In the genomic region with DNA sequence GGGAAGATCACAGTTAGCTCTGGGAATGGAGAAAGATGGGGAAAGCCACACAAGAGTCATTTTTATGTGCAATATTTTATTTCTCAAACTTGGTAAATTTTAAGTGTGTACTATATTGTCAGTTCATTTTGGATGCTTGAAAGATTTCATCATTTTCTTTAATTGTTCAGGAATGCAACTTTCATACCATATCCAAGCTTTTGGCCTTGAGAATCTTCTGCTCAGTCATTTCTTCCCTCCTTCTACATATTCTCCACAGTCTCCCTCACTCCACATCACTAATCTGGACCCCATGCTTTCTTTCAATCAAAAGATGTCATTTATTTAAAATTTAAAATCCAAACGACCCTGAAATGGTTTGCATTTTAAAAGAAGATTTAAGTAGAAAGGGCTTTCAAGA, we compare ENCODE assay signal across 29 cellular contexts.
"Had no signal": no experiment of that assay in that cellular context is flagged by ENCODE, and none has a peak within 500 bp of the region (broad histone marks: within the 10 kb centered on the region; RNA-seq: fewer than 3 reads in every experiment).

No MANE protein-coding gene starts in this region.

- ATAC-seq: activated CD4-positive, alpha-beta T cell treated with anti-CD3 and anti-CD28 coated beads for 36 hours; activated CD8-positive, alpha-beta memory T cell treated with anti-CD3 and anti-CD28 coated beads, Interleukin-2, amount 10 ng/mL, durations not matched to agents 7 days and 5 days; activated CD8-positive, alpha-beta T cell treated with anti-CD3 and anti-CD28 coated beads, Interleukin-2, amount 10 ng/mL, durations not matched to agents 7 days and 5 days; mucosa of descending colon; stimulated activated naive B cell treated with anti-CD40 and anti-IgM and Interleukin-4, amounts not matched to agents 10 μg/mL and 1 μg/mL and 100 μg/mL, for 72 hours; WTC11 had no signal

- H3K4me3 Mint-ChIP-seq: activated CD4-positive, alpha-beta T cell treated with anti-CD3 and anti-CD28 coated beads for 36 hours; activated CD8-positive, alpha-beta memory T cell treated with anti-CD3 and anti-CD28 coated beads, Interleukin-2, amount 10 ng/mL, durations not matched to agents 7 days and 5 days; activated CD8-positive, alpha-beta T cell treated with anti-CD3 and anti-CD28 coated beads, Interleukin-2, amount 10 ng/mL, durations not matched to agents 7 days and 5 days; activated naive CD4-positive, alpha-beta T cell treated with anti-CD3 and anti-CD28 coated beads, Interleukin-2, amount 50 U/mL, for 24 hours; dendritic cell treated with granulocyte-macrophage colony-stimulating factor and Interleukin-4, amounts not matched to agents 40 ng/mL and 50 ng/mL, for 4 days; endodermal cell; nephron; stimulated activated naive B cell treated with anti-CD40 and anti-IgM and Interleukin-4, amounts not matched to agents 10 μg/mL and 1 μg/mL and 100 μg/mL, for 72 hours; WTC11 had no signal

- DNase-seq: activated CD4-positive, alpha-beta T cell treated with anti-CD3 and anti-CD28 coated beads for 36 hours; activated CD8-positive, alpha-beta memory T cell treated with anti-CD3 and anti-CD28 coated beads, Interleukin-2, amount 10 ng/mL, durations not matched to agents 7 days and 5 days; activated CD8-positive, alpha-beta T cell treated with anti-CD3 and anti-CD28 coated beads, Interleukin-2, amount 10 ng/mL, durations not matched to agents 7 days and 5 days; activated T-cell treated with anti-CD3 and anti-CD28 coated beads, Interleukin-2, amount 50 U/mL, for 48 hours; anterior cingulate cortex; brain microvascular endothelial cell; endodermal cell; glutamatergic neuron; islet precursor cell; left ventricle myocardium inferior; mucosa of descending colon; retina; sigmoid colon; stimulated activated CD4-positive, alpha-beta T cell treated with anti-CD3 and anti-CD28 coated beads, Interleukin-1b, Interleukin-23, amount 100 ng/mL, for 48 hours; stimulated activated naive B cell treated with anti-CD40 and anti-IgM and Interleukin-4, amounts not matched to agents 10 μg/mL and 1 μg/mL and 100 μg/mL, for 72 hours; stomach; T-helper 2 cell; transverse colon had no signal

- H3K4me1 ChIP-seq: left ventricle myocardium inferior, sigmoid colon, stomach, transverse colon had no signal

- H3K27me3 Mint-ChIP-seq: activated CD4-positive, alpha-beta T cell treated with anti-CD3 and anti-CD28 coated beads for 36 hours; activated CD8-positive, alpha-beta memory T cell treated with anti-CD3 and anti-CD28 coated beads, Interleukin-2, amount 10 ng/mL, durations not matched to agents 7 days and 5 days; activated naive CD4-positive, alpha-beta T cell treated with anti-CD3 and anti-CD28 coated beads, Interleukin-2, amount 50 U/mL, for 24 hours; dendritic cell treated with granulocyte-macrophage colony-stimulating factor and Interleukin-4, amounts not matched to agents 40 ng/mL and 50 ng/mL, for 4 days had no signal

- H3K27ac ChIP-seq: brain microvascular endothelial cell, left ventricle myocardium inferior, sigmoid colon, stomach, transverse colon had no signal

- H3K9me3 Mint-ChIP-seq: activated naive CD4-positive, alpha-beta T cell treated with anti-CD3 and anti-CD28 coated beads, Interleukin-2, amount 50 U/mL, for 24 hours; activated T-helper 2 cell treated with anti-CD3 and anti-CD28 coated beads, Interferon-gamma antibody, Interleukin-2, Interleukin-4, amounts not matched to agents 10 μg/mL and 5 μg/mL and 100 μg/mL, durations not matched to agents 14 hours and 24 hours and 36 hours; dendritic cell treated with granulocyte-macrophage colony-stimulating factor and Interleukin-4, amounts not matched to agents 40 ng/mL and 50 ng/mL, for 4 days; endodermal cell; nephron; WTC11 had no signal

- H3K27me3 ChIP-seq: brain microvascular endothelial cell, esophagus muscularis mucosa, sigmoid colon, stomach, transverse colon had no signal

- H3K27ac Mint-ChIP-seq: activated CD4-positive, alpha-beta T cell treated with anti-CD3 and anti-CD28 coated beads for 36 hours; activated CD8-positive, alpha-beta memory T cell treated with anti-CD3 and anti-CD28 coated beads, Interleukin-2, amount 10 ng/mL, durations not matched to agents 7 days and 5 days; activated CD8-positive, alpha-beta T cell treated with anti-CD3 and anti-CD28 coated beads, Interleukin-2, amount 10 ng/mL, durations not matched to agents 7 days and 5 days; activated naive CD4-positive, alpha-beta T cell treated with anti-CD3 and anti-CD28 coated beads, Interleukin-2, amount 50 U/mL, for 24 hours; activated T-helper 2 cell treated with anti-CD3 and anti-CD28 coated beads, Interferon-gamma antibody, Interleukin-2, Interleukin-4, amounts not matched to agents 10 μg/mL and 5 μg/mL and 100 μg/mL, durations not matched to agents 14 hours and 24 hours and 36 hours; dendritic cell treated with granulocyte-macrophage colony-stimulating factor and Interleukin-4, amounts not matched to agents 40 ng/mL and 50 ng/mL, for 4 days; endodermal cell; nephron; progenitor cell of endocrine pancreas; stimulated activated naive B cell treated with anti-CD40 and anti-IgM and Interleukin-4, amounts not matched to agents 10 μg/mL and 1 μg/mL and 100 μg/mL, for 72 hours; WTC11 had no signal

- H3K36me3 ChIP-seq: brain microvascular endothelial cell, esophagus muscularis mucosa, left ventricle myocardium inferior, sigmoid colon, stomach, transverse colon had no signal

- FAIRE-seq: frontal cortex, urothelium cell line had no signal

- H3K4me3 ChIP-seq: esophagus muscularis mucosa, left ventricle myocardium inferior, lung, mucosa of descending colon, sigmoid colon, smooth muscle cell, stomach, transverse colon had no signal

- H3K4me1 Mint-ChIP-seq: activated CD4-positive, alpha-beta T cell treated with anti-CD3 and anti-CD28 coated beads for 36 hours; activated CD8-positive, alpha-beta memory T cell treated with anti-CD3 and anti-CD28 coated beads, Interleukin-2, amount 10 ng/mL, durations not matched to agents 7 days and 5 days; activated naive CD4-positive, alpha-beta T cell treated with anti-CD3 and anti-CD28 coated beads, Interleukin-2, amount 50 U/mL, for 24 hours; endodermal cell; nephron; stimulated activated naive B cell treated with anti-CD40 and anti-IgM and Interleukin-4, amounts not matched to agents 10 μg/mL and 1 μg/mL and 100 μg/mL, for 72 hours; WTC11 had no signal

- H3K36me3 Mint-ChIP-seq: activated CD8-positive, alpha-beta memory T cell treated with anti-CD3 and anti-CD28 coated beads, Interleukin-2, amount 10 ng/mL, durations not matched to agents 7 days and 5 days; activated naive CD4-positive, alpha-beta T cell treated with anti-CD3 and anti-CD28 coated beads, Interleukin-2, amount 50 U/mL, for 24 hours; stimulated activated naive B cell treated with anti-CD40 and anti-IgM and Interleukin-4, amounts not matched to agents 10 μg/mL and 1 μg/mL and 100 μg/mL, for 72 hours; WTC11 had no signal

- H3K4me2 ChIP-seq: smooth muscle cell had no signal

- H3K9me3 ChIP-seq: esophagus muscularis mucosa, left ventricle myocardium inferior, mucosa of descending colon, sigmoid colon, stomach, transverse colon had no signal
